In genomic region chr10:99787303-99787702, GRCh38 we compare ENCODE assay signal across 2 cellular contexts.
A peak's percentile ranks its signal among the peaks of the same experiment; 100 is the strongest.
TF ChIP-seq lines count a peak whose summit lies in the region.

No MANE protein-coding gene starts in this region.

TF ChIP-seq in A549, 52 proteins besides CTCF, POLR2A, EP300 and RAD21:
- TF ChIP-seq MAX (IDR thresholded peaks at IDR 0.05): no peak
- TF ChIP-seq TFCP2L1 (CRISPR knock-in tag; IDR thresholded peaks at IDR 0.05): no peak
- TF ChIP-seq CHD2 (IDR thresholded peaks at IDR 0.05; ENCODE audit: low read length, partially characterized antibody): no peak
- no peak for TF ChIP-seq HOXA7 (CRISPR knock-in tag; IDR thresholded peaks at IDR 0.05)
- no peak for TF ChIP-seq HOXB13 (CRISPR knock-in tag; IDR thresholded peaks at IDR 0.05; ENCODE audit: low read depth)
- no peak for TF ChIP-seq HOXB5 (CRISPR knock-in tag; IDR thresholded peaks at IDR 0.05)
- no peak for TF ChIP-seq SMC3 (IDR thresholded peaks at IDR 0.05)
- TF ChIP-seq USF2 (IDR thresholded peaks at IDR 0.05): no peak
- no peak for TF ChIP-seq ATOH8 (CRISPR knock-in tag; IDR thresholded peaks at IDR 0.05; ENCODE audit: low read depth)
- TF ChIP-seq ZFP36 (IDR thresholded peaks at IDR 0.05; ENCODE audit: borderline replicate concordance, partially characterized antibody): no peak

TF ChIP-seq in liver, 16 proteins besides CTCF, POLR2A, EP300 and RAD21:
- TF ChIP-seq HNF4A (conservative IDR thresholded peaks at IDR 0.05) (peak; percentile 41 to 48), SP1 (IDR thresholded peaks at IDR 0.05) (peak; percentile 35), JUND (IDR thresholded peaks at IDR 0.05) (no peak), RXRA (IDR thresholded peaks at IDR 0.05) (peak; percentile 43 to 55), TAF1 (conservative IDR thresholded peaks at IDR 0.05) (no peak), FOXA2 (IDR thresholded peaks at IDR 0.05) (peak; percentile 35)
